In genomic region chr4:23225564-23225963, GRCh38 we compare ENCODE assay signal across 22 cellular contexts.
DNase-seq lines count a peak whose midpoint lies in the region; ATAC-seq and TF ChIP-seq lines count a peak whose summit lies in the region.
"Had no signal": no experiment of that assay in that cellular context is flagged by ENCODE, and none has a peak within 500 bp of the region (broad histone marks: within the 10 kb centered on the region; RNA-seq: fewer than 3 reads in every experiment).

No MANE protein-coding gene starts in this region.

- H3K9me3 ChIP-seq in body of pancreas: peaks cover 0 to 10% (median 0%) of the 10 kb centered on the region in 3 donors
- H3K9me3 ChIP-seq in left lung: no peaks in the 10 kb centered on the region
- no peaks in the 10 kb centered on the region for H3K9me3 ChIP-seq in testis
- H3K9me3 ChIP-seq: BE2C, BLaER1 had no signal

- H3K27ac ChIP-seq in body of pancreas: peak overlapping the region in 1 of 4 donors; percentile 65
- no peak overlapping the region for H3K27ac ChIP-seq in left lung
- H3K27ac ChIP-seq in testis: no peak overlapping the region
- H3K27ac ChIP-seq: BLaER1 had no signal

- TF ChIP-seq CTCF in body of pancreas (IDR thresholded peaks at IDR 0.05) (no peak), left lung (IDR thresholded peaks at IDR 0.05) (no peak), testis (IDR thresholded peaks at IDR 0.05) (no peak)

- ATAC-seq in body of pancreas: peak; percentile 75
- peak; percentile 39 for ATAC-seq in left lung
- ATAC-seq: GM12878 had no signal

- H3K27me3 ChIP-seq in body of pancreas (no peaks in the 10 kb centered on the region), left lung (no peaks in the 10 kb centered on the region), testis (no peaks in the 10 kb centered on the region)
- H3K27me3 ChIP-seq: BE2C, BLaER1 had no signal

- peaks cover 19% of the 10 kb centered on the region for H3K4me1 ChIP-seq in body of pancreas
- no peaks in the 10 kb centered on the region for H3K4me1 ChIP-seq in left lung
- H3K4me1 ChIP-seq in testis: no peaks in the 10 kb centered on the region
- H3K4me1 ChIP-seq: BE2C, BLaER1 had no signal

- TF ChIP-seq POLR2A in body of pancreas (IDR thresholded peaks at IDR 0.05): no peak
- TF ChIP-seq POLR2A in testis (IDR thresholded peaks at IDR 0.05): no peak

- H3K4me3 ChIP-seq in body of pancreas (no peak overlapping the region), left lung (no peak overlapping the region), testis (no peak overlapping the region)
- H3K4me3 ChIP-seq: BLaER1, GM12878 had no signal

- WGBS in body of pancreas, 2 donors: 19 to 31% methylated on average over 1 of the region's 1 CpG
- 83 to 84% methylated on average over 1 of the region's 1 CpG for WGBS in testis, 2 donors

- DNase-seq in body of pancreas (no peak), left lung (no peak), testis (no peak), nucleus accumbens (lab: John Stamatoyannopoulos, UW) (no peak), NCI-H2107 (lab: John Stamatoyannopoulos, UW) (no peak)
- DNase-seq: 8988T; ACHN; BE2C; C1 segment of cervical spinal cord; CD4-positive, alpha-beta memory T cell; CD4-positive, CD25-positive, alpha-beta regulatory T cell; CD8-positive, alpha-beta memory T cell; COR-L47; DMS 273 treated with DMSO at 0.1 percent for 48 hours; DMS153; DMS53; DMS79; DND-41; EL; GDM1 had no signal

- intact Hi-C loops in body of pancreas (cut with DNase I) (no loop called here), left lung (cut with DNase I) (no loop called here), testis (cut with DNase I; ENCODE audit: low total_unique reads) (no loop called here)

- no peaks in the 10 kb centered on the region for H3K36me3 ChIP-seq in body of pancreas (replicated peaks in 1 of 2; ENCODE audit: insufficient read depth in 1 of 2, low read depth in 2 of 2)
- H3K36me3 ChIP-seq in left lung: no peaks in the 10 kb centered on the region
- H3K36me3 ChIP-seq in testis (ENCODE audit: low read depth, missing control alignments): no peaks in the 10 kb centered on the region
- H3K36me3 ChIP-seq: BE2C, BLaER1 had no signal
